Comparison of ENCODE assay signal across 8 cellular contexts in the genomic region with DNA sequence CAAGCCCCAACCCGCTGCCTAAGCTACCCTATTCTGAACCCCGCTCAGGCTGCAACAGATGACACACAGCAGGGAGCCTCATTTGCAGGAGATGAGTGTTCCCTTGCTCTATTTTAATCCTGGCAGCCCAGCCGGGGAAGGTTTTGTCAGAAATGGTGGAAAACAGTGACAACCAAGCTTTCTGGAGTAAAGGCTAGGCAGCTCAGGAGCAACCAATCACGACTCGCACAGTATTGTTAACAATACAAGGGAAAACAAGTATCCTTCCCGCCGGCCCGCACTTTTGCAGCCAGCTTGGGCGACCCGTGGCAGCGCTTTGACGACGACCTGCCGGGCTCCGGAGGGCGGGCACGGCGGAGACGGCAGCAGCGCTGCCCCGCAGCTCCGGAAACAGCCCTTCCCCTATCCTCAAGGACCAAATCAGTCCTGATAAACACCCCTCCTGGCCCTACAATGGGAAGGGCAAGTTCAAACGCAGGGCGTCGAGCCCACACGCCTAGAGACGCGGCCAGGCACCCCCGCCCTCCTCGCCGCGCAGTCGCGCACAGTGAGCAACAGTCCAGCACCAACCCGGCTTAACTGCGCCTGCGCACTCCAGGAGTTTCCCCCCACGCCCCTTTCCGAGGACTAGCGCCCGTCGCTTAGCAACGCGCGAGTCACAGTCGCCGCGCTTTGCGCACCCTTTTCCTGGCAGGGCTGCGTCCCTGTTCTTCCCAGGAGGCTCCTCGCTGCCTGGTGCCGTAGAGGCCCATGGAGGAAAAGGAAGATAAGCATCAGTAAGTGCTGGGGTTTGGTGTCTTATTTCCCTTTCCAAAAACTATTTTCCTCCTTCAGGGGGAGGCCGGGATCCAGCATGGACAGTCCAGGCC.
A peak's percentile ranks its signal among the peaks of the same experiment; 100 is the strongest.
DNase-seq lines count a peak whose midpoint lies in the region; ATAC-seq and TF ChIP-seq lines count a peak whose summit lies in the region.

No MANE protein-coding gene starts in this region.

- H3K27me3 Mint-ChIP-seq in activated naive CD8-positive, alpha-beta T cell treated with anti-CD3 and anti-CD28 coated beads for 36 hours: peaks cover 20% of the 10 kb centered on the region

- H3K4me3 ChIP-seq in suprapubic skin: peak overlapping the region; percentile 67

- DNase-seq in GM04504 (ENCODE audit: low read depth) (peak; percentile 89), NCI-H1092 (lab: John Stamatoyannopoulos, UW) (peak; percentile 93), SKM-1 treated with dmso at 0.1 percent for 144 hours (lab: John Stamatoyannopoulos, UW; ENCODE audit: unreplicated experiment) (peak; percentile 89), glomerular visceral epithelial cell (ENCODE audit: extremely low spot score) (peak; percentile 94), occipital lobe (lab: John Stamatoyannopoulos, UW) (peak; percentile 93), suprapubic skin (ENCODE audit: low spot score in 2 of 2) (peak; percentile 96 to 98)
- peak; percentile 90 for DNase-seq in activated naive CD8-positive, alpha-beta T cell treated with anti-CD3 and anti-CD28 coated beads for 36 hours

- H3K4me1 ChIP-seq in suprapubic skin: peaks cover 17% of the 10 kb centered on the region

- TF ChIP-seq EP300 in suprapubic skin (IDR thresholded peaks at IDR 0.05): no peak

- no peaks in the 10 kb centered on the region for H3K27me3 ChIP-seq in suprapubic skin

- peaks cover 8% of the 10 kb centered on the region for H3K4me1 Mint-ChIP-seq in activated naive CD8-positive, alpha-beta T cell treated with anti-CD3 and anti-CD28 coated beads for 36 hours

- 2% methylated on average over 43 of the region's 53 CpGs for WGBS in suprapubic skin

- no peaks in the 10 kb centered on the region for H3K9me3 ChIP-seq in suprapubic skin

- TF ChIP-seq CTCF in suprapubic skin (IDR thresholded peaks at IDR 0.05): no peak

- no peaks in the 10 kb centered on the region for H3K36me3 ChIP-seq in suprapubic skin

- peak overlapping the region; percentile 13 for H3K27ac Mint-ChIP-seq in activated naive CD8-positive, alpha-beta T cell treated with anti-CD3 and anti-CD28 coated beads for 36 hours

- peak; percentile 60 to 61 for TF ChIP-seq POLR2A in suprapubic skin (IDR thresholded peaks at IDR 0.05)

- peak overlapping the region; percentile 75 for H3K4me3 Mint-ChIP-seq in activated naive CD8-positive, alpha-beta T cell treated with anti-CD3 and anti-CD28 coated beads for 36 hours

- ATAC-seq in HG02610 (IDR thresholded peaks at IDR 0.05; ENCODE audit: unreplicated experiment): peak; percentile 98

- H3K9me3 Mint-ChIP-seq in activated naive CD8-positive, alpha-beta T cell treated with anti-CD3 and anti-CD28 coated beads for 36 hours: peaks cover 1% of the 10 kb centered on the region

- no peaks in the 10 kb centered on the region for H3K36me3 Mint-ChIP-seq in activated naive CD8-positive, alpha-beta T cell treated with anti-CD3 and anti-CD28 coated beads for 36 hours

- H3K27ac ChIP-seq in suprapubic skin: peak overlapping the region; percentile 92

Comparison
In these comparisons a context has a peak if more than half of its experiments do, and no peak if none do; other contexts are left out.
1. Peak in every context shown above with its lines: DNase-seq, ATAC-seq, H3K4me3 ChIP-seq and H3K27ac ChIP-seq.